Comparison of ENCODE assay signal across 15 cellular contexts in the genomic region with DNA sequence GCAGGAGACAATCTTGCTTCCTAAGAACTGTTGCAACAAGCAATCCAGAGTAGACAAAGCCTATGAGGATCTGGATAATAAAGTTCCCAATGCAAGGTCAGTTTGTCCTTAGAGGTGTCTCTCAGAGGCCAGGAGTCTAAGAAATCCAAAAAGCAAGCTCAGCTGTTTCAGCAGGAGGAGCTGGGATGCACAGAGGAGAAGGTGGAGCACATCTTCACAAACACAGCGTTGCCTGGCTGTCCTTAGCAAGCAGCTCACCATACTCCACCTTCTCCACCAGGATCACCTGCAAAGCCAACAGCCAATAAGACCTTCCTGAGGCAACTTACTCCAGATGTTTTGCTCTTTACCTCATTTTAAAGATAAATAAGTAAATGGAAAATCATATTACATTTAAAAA. TPM values are rescaled to one million over a fixed set of nuclear protein-coding genes. Genes with fewer than 3 reads are reported as not detected.
DNase-seq lines count a peak whose midpoint lies in the region; ATAC-seq and TF ChIP-seq lines count a peak whose summit lies in the region.
"Had no signal": no experiment of that assay in that cellular context is flagged by ENCODE, and none has a peak within 500 bp of the region (broad histone marks: within the 10 kb centered on the region; RNA-seq: fewer than 3 reads in every experiment).

No MANE protein-coding gene starts in this region.

- ATAC-seq in activated CD8-positive, alpha-beta memory T cell treated with anti-CD3 and anti-CD28 coated beads, Interleukin-2, amount 10 ng/mL, durations not matched to agents 7 days and 5 days: no peak
- ATAC-seq in IMR-90 (ENCODE audit: low read depth) (no peak), GM21737 (IDR thresholded peaks at IDR 0.05; ENCODE audit: unreplicated experiment) (no peak)
- peak; percentile 41 to 47 for ATAC-seq in stimulated activated naive B cell treated with anti-CD40 and anti-IgM and Interleukin-4, amounts not matched to agents 10 μg/mL and 1 μg/mL and 100 μg/mL, for 72 hours (replicated peaks)
- ATAC-seq: body of pancreas had no signal

- no peaks in the 10 kb centered on the region for H3K36me3 ChIP-seq in IMR-90 (ENCODE audit: control insufficient read depth, insufficient read depth, low read length)
- H3K36me3 ChIP-seq: transverse colon had no signal

- H3K4me1 ChIP-seq in IMR-90 (ENCODE audit: control insufficient read depth, insufficient read depth, low read length): peaks cover 24% of the 10 kb centered on the region
- H3K4me1 ChIP-seq: body of pancreas, transverse colon had no signal

- no peak overlapping the region for H2AFZ ChIP-seq in IMR-90 (replicated peaks; ENCODE audit: low read length, poor library complexity)

- no peak overlapping the region for H2AK9ac ChIP-seq in IMR-90 (replicated peaks; ENCODE audit: low read depth, low read length, poor library complexity)

- TF ChIP-seq POLR2A in IMR-90 (IDR thresholded peaks at IDR 0.05; ENCODE audit: low read depth, low read length): no peak

- no peaks in the 10 kb centered on the region for H4K20me1 ChIP-seq in IMR-90 (ENCODE audit: insufficient read depth, low read length)

- H3K9me3 Mint-ChIP-seq in activated CD8-positive, alpha-beta memory T cell treated with anti-CD3 and anti-CD28 coated beads, Interleukin-2, amount 10 ng/mL, durations not matched to agents 7 days and 5 days (ENCODE audit: low read depth): peaks cover under 1% of the 10 kb centered on the region
- no peaks in the 10 kb centered on the region for H3K9me3 Mint-ChIP-seq in chondrocyte (ENCODE audit: low read depth)
- H3K9me3 Mint-ChIP-seq in stimulated activated naive B cell treated with anti-CD40 and anti-IgM and Interleukin-4, amounts not matched to agents 10 μg/mL and 1 μg/mL and 100 μg/mL, for 72 hours: peaks cover 2 to 5% of the 10 kb centered on the region in 2 donors
- no peaks in the 10 kb centered on the region for H3K9me3 Mint-ChIP-seq in nephron progenitor cell

- peaks cover 81% of the 10 kb centered on the region for H3K4me1 Mint-ChIP-seq in activated CD8-positive, alpha-beta memory T cell treated with anti-CD3 and anti-CD28 coated beads, Interleukin-2, amount 10 ng/mL, durations not matched to agents 7 days and 5 days
- peaks cover 58% of the 10 kb centered on the region for H3K4me1 Mint-ChIP-seq in chondrocyte (ENCODE audit: low read depth)
- peaks cover 23 to 47% of the 10 kb centered on the region in 2 donors for H3K4me1 Mint-ChIP-seq in stimulated activated naive B cell treated with anti-CD40 and anti-IgM and Interleukin-4, amounts not matched to agents 10 μg/mL and 1 μg/mL and 100 μg/mL, for 72 hours
- peaks cover 6% of the 10 kb centered on the region for H3K4me1 Mint-ChIP-seq in nephron progenitor cell

- DNase-seq in activated CD8-positive, alpha-beta memory T cell treated with anti-CD3 and anti-CD28 coated beads, Interleukin-2, amount 10 ng/mL, durations not matched to agents 7 days and 5 days: no peak
- no peak for DNase-seq in activated CD8-positive, alpha-beta memory T cell treated with anti-CD3 and anti-CD28 coated beads, Interleukin-2, amount 50 U/mL, for 4 hours
- no peak for DNase-seq in IMR-90
- DNase-seq in chondrocyte (ENCODE audit: low spot score): no peak
- DNase-seq in stimulated activated naive B cell treated with anti-CD40 and anti-IgM and Interleukin-4, amounts not matched to agents 10 μg/mL and 1 μg/mL and 100 μg/mL, for 72 hours: no peak
- DNase-seq in epidermal melanocyte (ENCODE audit: insufficient read length, low spot score): no peak
- no peak for DNase-seq in nephron progenitor cell
- DNase-seq: activated CD8-positive, alpha-beta memory T cell treated with anti-CD3 and anti-CD28 coated beads for 24 hours; body of pancreas; hippocampal formation; midbrain; NCI-H510A treated with DMSO at 0.1 percent for 48 hours; transverse colon had no signal

- H3K27ac ChIP-seq in IMR-90 (ENCODE audit: insufficient read depth, low read length): peak overlapping the region; percentile 47
- H3K27ac ChIP-seq: body of pancreas, transverse colon had no signal

- TF ChIP-seq CTCF in IMR-90 (conservative IDR thresholded peaks at IDR 0.05; ENCODE audit: low read depth, low read length): no peak
- no peak for TF ChIP-seq CTCF in chondrocyte (IDR thresholded peaks at IDR 0.05)
- no peak for TF ChIP-seq CTCF in nephron progenitor cell (IDR thresholded peaks at IDR 0.05)

- no peak for TF ChIP-seq RAD21 in IMR-90 (IDR thresholded peaks at IDR 0.05; ENCODE audit: low read length)

- dilution Hi-C loops in IMR-90 (cut with HindIII; ENCODE audit: low sequenced_read_pairs, unreplicated experiment): no loop called here

- no peaks in the 10 kb centered on the region for H3K27me3 ChIP-seq in IMR-90 (ENCODE audit: control insufficient read depth, insufficient read depth, low read length)
- H3K27me3 ChIP-seq: body of pancreas, transverse colon had no signal

- H3K23ac ChIP-seq in IMR-90 (ENCODE audit: low read depth, low read length): peak overlapping the region; percentile 19; the same call in 1 of the 2 replicates

- H3K56ac ChIP-seq in IMR-90 (ENCODE audit: extremely low read depth, insufficient read depth, low read length): peak overlapping the region; percentile 36; the same call in 1 of the 2 replicates

- CTCF ChIA-PET in activated CD8-positive, alpha-beta memory T cell treated with anti-CD3 and anti-CD28 coated beads, Interleukin-2, amount 10 ng/mL, durations not matched to agents 7 days and 5 days (lab: Charles Lee): interaction anchor here (0.7 to 3.5 kb wide), 7 partner anchors 9 to 105 kb away, joined by 3 to 21 read pairs (median 4); no protein-coding TSS in a partner anchor
- CTCF ChIA-PET in IMR-90 (lab: Yijun Ruan, JAX): interaction anchor here (1.7 kb wide), 1 partner anchor 22 kb away, joined by 5 read pairs; no protein-coding TSS in a partner anchor

- H3K36me3 Mint-ChIP-seq in activated CD8-positive, alpha-beta memory T cell treated with anti-CD3 and anti-CD28 coated beads, Interleukin-2, amount 10 ng/mL, durations not matched to agents 7 days and 5 days: peaks cover 77% of the 10 kb centered on the region
- no peaks in the 10 kb centered on the region for H3K36me3 Mint-ChIP-seq in chondrocyte (ENCODE audit: low read depth)
- H3K36me3 Mint-ChIP-seq in stimulated activated naive B cell treated with anti-CD40 and anti-IgM and Interleukin-4, amounts not matched to agents 10 μg/mL and 1 μg/mL and 100 μg/mL, for 72 hours: peaks cover 16 to 22% of the 10 kb centered on the region in 2 donors
- no peaks in the 10 kb centered on the region for H3K36me3 Mint-ChIP-seq in nephron progenitor cell (ENCODE audit: low read depth)

- POLR2A ChIA-PET in IMR-90 (lab: Charles Lee; ENCODE audit: unreplicated experiment): no interaction called here

- H3K9ac ChIP-seq in IMR-90 (ENCODE audit: low read depth, low read length): no peak overlapping the region

- H2BK5ac ChIP-seq in IMR-90 (ENCODE audit: low read depth, low read length, poor library complexity, severe bottlenecking): peak overlapping the region; percentile 97

- no peaks in the 10 kb centered on the region for H3K27me3 Mint-ChIP-seq in activated CD8-positive, alpha-beta memory T cell treated with anti-CD3 and anti-CD28 coated beads, Interleukin-2, amount 10 ng/mL, durations not matched to agents 7 days and 5 days
- no peaks in the 10 kb centered on the region for H3K27me3 Mint-ChIP-seq in chondrocyte (ENCODE audit: low read depth)
- H3K27me3 Mint-ChIP-seq in stimulated activated naive B cell treated with anti-CD40 and anti-IgM and Interleukin-4, amounts not matched to agents 10 μg/mL and 1 μg/mL and 100 μg/mL, for 72 hours: no peaks in the 10 kb centered on the region
- H3K27me3 Mint-ChIP-seq in nephron progenitor cell (ENCODE audit: low read depth, poor library complexity): peaks cover 4% of the 10 kb centered on the region

- peak overlapping the region; percentile 83 for H4K91ac ChIP-seq in IMR-90 (ENCODE audit: insufficient read depth, low read depth, low read length)

- peak overlapping the region; percentile 25; the same call in 1 of the 2 replicates for H3K18ac ChIP-seq in IMR-90 (ENCODE audit: low read depth, low read length)

- H3K14ac ChIP-seq in IMR-90 (replicated peaks; ENCODE audit: low read depth, low read length): peak overlapping the region; percentile 41

- H3K9me3 ChIP-seq in IMR-90 (ENCODE audit: control insufficient read depth, insufficient read depth, low read length): no peaks in the 10 kb centered on the region
- H3K9me3 ChIP-seq: body of pancreas, transverse colon had no signal

- peak overlapping the region; percentile 87 for H3K27ac Mint-ChIP-seq in activated CD8-positive, alpha-beta memory T cell treated with anti-CD3 and anti-CD28 coated beads, Interleukin-2, amount 10 ng/mL, durations not matched to agents 7 days and 5 days
- peak overlapping the region; percentile 2 for H3K27ac Mint-ChIP-seq in chondrocyte (ENCODE audit: unreplicated experiment)
- peak overlapping the region; percentile 91 for H3K27ac Mint-ChIP-seq in stimulated activated naive B cell treated with anti-CD40 and anti-IgM and Interleukin-4, amounts not matched to agents 10 μg/mL and 1 μg/mL and 100 μg/mL, for 72 hours
- H3K27ac Mint-ChIP-seq in nephron progenitor cell: no peak overlapping the region

- H3K9me1 ChIP-seq in IMR-90 (ENCODE audit: insufficient read depth, low read length): peaks cover 30% of the 10 kb centered on the region

- H2BK15ac ChIP-seq in IMR-90 (ENCODE audit: low read depth, low read length): peak overlapping the region; percentile 83; the same call in 2 of the 3 replicates

- 20% methylated on average over 1 of the region's 1 CpG; no CpG with 5 or more reads in 1 of the 2 experiments for WGBS in IMR-90 (ENCODE audit: extremely low coverage in 2 of 2, insufficient read length in 1 of 2), 2 experiments

- H3K79me1 ChIP-seq in IMR-90 (ENCODE audit: low read depth in 1 of 2, low read length in 2 of 2): peaks cover 0 to 11% of the 10 kb centered on the region in 2 experiments; a peak in 2 of 4 replicates

- peak overlapping the region; percentile 24; the same call in 1 of the 2 replicates for H4K5ac ChIP-seq in IMR-90 (ENCODE audit: low read depth, low read length)

- peak overlapping the region; percentile 72 for H2AK5ac ChIP-seq in IMR-90 (ENCODE audit: low read depth, low read length)

- peak overlapping the region; percentile 91 for H3K4ac ChIP-seq in IMR-90 (ENCODE audit: low read depth, low read length)

- no peak overlapping the region for H3K4me3 ChIP-seq in IMR-90 (ENCODE audit: insufficient read depth, low read depth, low read length)
- H3K4me3 ChIP-seq: body of pancreas, transverse colon had no signal

- no peak overlapping the region for H3K4me2 ChIP-seq in IMR-90 (ENCODE audit: low read depth, low read length)

- peak overlapping the region; percentile 95 for H2BK20ac ChIP-seq in IMR-90 (ENCODE audit: low read depth, low read length)

- peak overlapping the region; percentile 52 to 78 for H4K8ac ChIP-seq in IMR-90 (ENCODE audit: low read depth in 2 of 2, low read length in 2 of 2)

- peak overlapping the region; percentile 83 for H3K4me3 Mint-ChIP-seq in activated CD8-positive, alpha-beta memory T cell treated with anti-CD3 and anti-CD28 coated beads, Interleukin-2, amount 10 ng/mL, durations not matched to agents 7 days and 5 days
- H3K4me3 Mint-ChIP-seq in chondrocyte (ENCODE audit: unreplicated experiment) (no peak overlapping the region), nephron progenitor cell (no peak overlapping the region)
- H3K4me3 Mint-ChIP-seq in stimulated activated naive B cell treated with anti-CD40 and anti-IgM and Interleukin-4, amounts not matched to agents 10 μg/mL and 1 μg/mL and 100 μg/mL, for 72 hours: peak overlapping the region; percentile 77 to 82

- BruUV-seq in IMR-90 (replicated peaks; lab: Mats Ljungman, UMichigan): no TSS peak

- in situ Hi-C loops in IMR-90 (cut with MboI; ENCODE audit: low sequenced_read_pairs): loop anchor here (25.0 kb wide), 2 partner anchors 268 to 368 kb away; a partner anchor contains a TSS

- peak overlapping the region; percentile 99 for H2BK120ac ChIP-seq in IMR-90 (ENCODE audit: low read depth, low read length)

- intact Hi-C loops in IMR-90 (cut with micrococcal nuclease): no loop called here

RNA-seq across cellular contexts. Expression of a gene that starts 0.4 kb away (rescaled TPM):
- total RNA-seq in activated CD8-positive, alpha-beta memory T cell treated with anti-CD3 and anti-CD28 coated beads, Interleukin-2, amount 10 ng/mL, durations not matched to agents 7 days and 5 days: 10 to 100 TPM; 27.2 to 90.6 TPM
- total RNA-seq in IMR-90 (2012; rRNA removed): 0.72 and 1.1 TPM in 2 replicates
- 0.36 and 0.51 TPM in 2 replicates for polyA plus RNA-seq in IMR-90 (2012; rRNA removed)
- 0.15 and 0.34 TPM in 2 replicates for polyA plus RNA-seq in IMR-90 (2012; cell fraction: cytosol; rRNA removed)
- 0.10 and 0.21 TPM in 2 replicates for polyA plus RNA-seq in IMR-90 (2012; cell fraction: nucleus; rRNA removed; ENCODE audit: low replicate concordance)
- total RNA-seq in chondrocyte: not detected in 3 replicates
- total RNA-seq: body of pancreas, SK-MEL-5, transverse colon had no signal

RNA-seq across cellular contexts. Expression of a gene that starts 52.8 kb away (rescaled TPM):
- total RNA-seq in activated CD8-positive, alpha-beta memory T cell treated with anti-CD3 and anti-CD28 coated beads, Interleukin-2, amount 10 ng/mL, durations not matched to agents 7 days and 5 days: 100 to 1,000 TPM; 290 to 311 TPM
- total RNA-seq in IMR-90 (2012; rRNA removed) (0.18 and 0.28 TPM in 2 replicates), chondrocyte (0.17 to 0.27 TPM (median 0.23 TPM) in 3 replicates)
- 0.05 and 0.06 TPM in 2 replicates for polyA plus RNA-seq in IMR-90 (2012; rRNA removed)
- 0.04 and 0.05 TPM in 2 replicates for polyA plus RNA-seq in IMR-90 (2012; cell fraction: cytosol; rRNA removed)
- 0.21 TPM in 1 of 2 replicates, not detected in the other for polyA plus RNA-seq in IMR-90 (2012; cell fraction: nucleus; rRNA removed; ENCODE audit: low replicate concordance)

Comparison
In these comparisons a context has a peak if more than half of its experiments do, and no peak if none do; other contexts are left out.
1. ATAC-seq: peak in stimulated activated naive B cell treated with anti-CD40 and anti-IgM and Interleukin-4, amounts not matched to agents 10 μg/mL and 1 μg/mL and 100 μg/mL, for 72 hours (2 of 2); none in activated CD8-positive, alpha-beta memory T cell treated with anti-CD3 and anti-CD28 coated beads, Interleukin-2, amount 10 ng/mL, durations not matched to agents 7 days and 5 days (single experiment), IMR-90 (single experiment) and GM21737 (single experiment).
2. H3K4me3 Mint-ChIP-seq: peak in activated CD8-positive, alpha-beta memory T cell treated with anti-CD3 and anti-CD28 coated beads, Interleukin-2, amount 10 ng/mL, durations not matched to agents 7 days and 5 days (single experiment) and stimulated activated naive B cell treated with anti-CD40 and anti-IgM and Interleukin-4, amounts not matched to agents 10 μg/mL and 1 μg/mL and 100 μg/mL, for 72 hours (2 of 2); none in chondrocyte (single experiment) and nephron progenitor cell (single experiment).
3. RNA of a gene that starts 0.4 kb away (total RNA-seq): 27.2 to 90.6 TPM in activated CD8-positive, alpha-beta memory T cell treated with anti-CD3 and anti-CD28 coated beads, Interleukin-2, amount 10 ng/mL, durations not matched to agents 7 days and 5 days; 0.72 to 1.1 TPM in IMR-90 and not detected in chondrocyte; every median in the first group is over 10 times any median in the second.
4. RNA of a gene that starts 52.8 kb away (total RNA-seq): 290 to 311 TPM in activated CD8-positive, alpha-beta memory T cell treated with anti-CD3 and anti-CD28 coated beads, Interleukin-2, amount 10 ng/mL, durations not matched to agents 7 days and 5 days; 0.18 to 0.28 TPM in IMR-90 and 0.17 to 0.27 TPM in chondrocyte; every median in the first group is over 100 times any median in the second.